Comparison of ENCODE assay signal across 1 cellular context in the genomic region with DNA sequence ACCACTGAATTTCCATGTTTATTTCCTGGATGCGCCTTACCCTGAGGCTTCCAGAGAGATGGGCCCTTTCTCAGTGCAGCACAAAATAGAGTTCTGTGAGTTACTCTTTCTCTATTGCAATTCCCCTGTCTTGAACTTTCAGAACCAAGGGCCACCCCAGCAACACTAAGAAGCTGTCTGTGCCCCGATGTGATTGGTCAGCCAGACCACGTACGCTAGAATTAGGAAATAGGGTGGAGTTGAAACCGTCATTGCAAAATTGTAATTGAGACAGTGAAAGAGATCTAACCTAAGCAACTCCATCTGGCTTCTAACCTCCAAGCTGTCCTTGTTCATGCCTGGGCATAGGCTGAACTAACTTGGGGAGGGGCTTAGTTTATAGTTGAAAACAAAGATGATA.
TF ChIP-seq lines count a peak whose summit lies in the region.

No MANE protein-coding gene starts in this region.

TF ChIP-seq in GM23338, 12 proteins besides CTCF, POLR2A, EP300 and RAD21 (continued from another document):
- TF ChIP-seq, protein P1, sequence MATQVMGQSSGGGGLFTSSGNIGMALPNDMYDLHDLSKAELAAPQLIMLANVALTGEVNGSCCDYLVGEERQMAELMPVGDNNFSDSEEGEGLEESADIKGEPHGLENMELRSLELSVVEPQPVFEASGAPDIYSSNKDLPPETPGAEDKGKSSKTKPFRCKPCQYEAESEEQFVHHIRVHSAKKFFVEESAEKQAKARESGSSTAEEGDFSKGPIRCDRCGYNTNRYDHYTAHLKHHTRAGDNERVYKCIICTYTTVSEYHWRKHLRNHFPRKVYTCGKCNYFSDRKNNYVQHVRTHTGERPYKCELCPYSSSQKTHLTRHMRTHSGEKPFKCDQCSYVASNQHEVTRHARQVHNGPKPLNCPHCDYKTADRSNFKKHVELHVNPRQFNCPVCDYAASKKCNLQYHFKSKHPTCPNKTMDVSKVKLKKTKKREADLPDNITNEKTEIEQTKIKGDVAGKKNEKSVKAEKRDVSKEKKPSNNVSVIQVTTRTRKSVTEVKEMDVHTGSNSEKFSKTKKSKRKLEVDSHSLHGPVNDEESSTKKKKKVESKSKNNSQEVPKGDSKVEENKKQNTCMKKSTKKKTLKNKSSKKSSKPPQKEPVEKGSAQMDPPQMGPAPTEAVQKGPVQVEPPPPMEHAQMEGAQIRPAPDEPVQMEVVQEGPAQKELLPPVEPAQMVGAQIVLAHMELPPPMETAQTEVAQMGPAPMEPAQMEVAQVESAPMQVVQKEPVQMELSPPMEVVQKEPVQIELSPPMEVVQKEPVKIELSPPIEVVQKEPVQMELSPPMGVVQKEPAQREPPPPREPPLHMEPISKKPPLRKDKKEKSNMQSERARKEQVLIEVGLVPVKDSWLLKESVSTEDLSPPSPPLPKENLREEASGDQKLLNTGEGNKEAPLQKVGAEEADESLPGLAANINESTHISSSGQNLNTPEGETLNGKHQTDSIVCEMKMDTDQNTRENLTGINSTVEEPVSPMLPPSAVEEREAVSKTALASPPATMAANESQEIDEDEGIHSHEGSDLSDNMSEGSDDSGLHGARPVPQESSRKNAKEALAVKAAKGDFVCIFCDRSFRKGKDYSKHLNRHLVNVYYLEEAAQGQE (IDR thresholded peaks at IDR 0.05; ENCODE audit: unreplicated experiment): no peak
- no peak for TF ChIP-seq JUNB (IDR thresholded peaks at IDR 0.05; ENCODE audit: unreplicated experiment)
